14 cellular contexts compared by ENCODE assay signal in genomic region chr1:218439541-218440295, GRCh38.
DNase-seq lines count a peak whose midpoint lies in the region; ATAC-seq, FAIRE-seq and TF ChIP-seq lines count a peak whose summit lies in the region.
"Had no signal": no experiment of that assay in that cellular context is flagged by ENCODE, and none has a peak within 500 bp of the region (broad histone marks: within the 10 kb centered on the region; RNA-seq: fewer than 3 reads in every experiment).

No MANE protein-coding gene starts in this region.

- H3K27me3 Mint-ChIP-seq in naive thymus-derived CD8-positive, alpha-beta T cell = peaks cover 0 to 11% (median 5%) of the 10 kb centered on the region in 5 donors
- H3K27me3 Mint-ChIP-seq: central memory CD8-positive, alpha-beta T cell had no signal

- POLR2A ChIA-PET in naive thymus-derived CD8-positive, alpha-beta T cell (lab: Charles Lee) = no interaction called here

- intact Hi-C loops in head of caudate nucleus (cut with DNase I) = no loop called here

- no peak for FAIRE-seq in RCC 7860 (lab: Jason Lieb, UNC)
- FAIRE-seq in GM12891 (lab: Jason Lieb, UNC) = no peak
- FAIRE-seq: urothelium cell line had no signal

- no peak overlapping the region for H3K4me3 Mint-ChIP-seq in naive thymus-derived CD8-positive, alpha-beta T cell
- H3K4me3 Mint-ChIP-seq: activated CD4-positive, alpha-beta T cell treated with anti-CD3 and anti-CD28 coated beads for 36 hours; CD4-positive, alpha-beta memory T cell; central memory CD8-positive, alpha-beta T cell had no signal

- in situ Hi-C loops in G401 (cut with HindIII; ENCODE audit: low sequenced_read_pairs) = no loop called here

- H3K36me3 Mint-ChIP-seq in naive thymus-derived CD8-positive, alpha-beta T cell = no peaks in the 10 kb centered on the region
- H3K36me3 Mint-ChIP-seq: CD4-positive, alpha-beta memory T cell had no signal

- DNase-seq in G401 (ENCODE audit: low spot score) (peak; percentile 4), RCC 7860 (ENCODE audit: low spot score) (peak; percentile 25), head of caudate nucleus (peak in 27 of 42 donors; percentile 6 to 76 (median 35)), pons (ENCODE audit: low spot score) (peak; percentile 45), GM12891 (ENCODE audit: insufficient read length, low spot score) (no peak), NCI-H524 treated with DMSO at 0.1 percent for 48 hours (lab: John Stamatoyannopoulos, UW) (no peak)
- no peak for DNase-seq in naive thymus-derived CD8-positive, alpha-beta T cell
- DNase-seq: activated CD4-positive, alpha-beta T cell treated with anti-CD3 and anti-CD28 coated beads for 36 hours; CD4-positive, alpha-beta memory T cell; NCI-H748 treated with DMSO at 0.1 percent for 48 hours had no signal

- TF ChIP-seq POLR2A in GM12891 (IDR thresholded peaks at IDR 0.05; ENCODE audit: low read depth, low read length) = no peak

- no peaks in the 10 kb centered on the region for H3K9me3 Mint-ChIP-seq in naive thymus-derived CD8-positive, alpha-beta T cell
- H3K9me3 Mint-ChIP-seq: central memory CD8-positive, alpha-beta T cell had no signal

- H3K27ac Mint-ChIP-seq in naive thymus-derived CD8-positive, alpha-beta T cell = no peak overlapping the region
- H3K27ac Mint-ChIP-seq: activated CD4-positive, alpha-beta T cell treated with anti-CD3 and anti-CD28 coated beads for 36 hours; CD4-positive, alpha-beta memory T cell had no signal

- no peaks in the 10 kb centered on the region for H3K4me1 Mint-ChIP-seq in naive thymus-derived CD8-positive, alpha-beta T cell
- H3K4me1 Mint-ChIP-seq: activated CD4-positive, alpha-beta T cell treated with anti-CD3 and anti-CD28 coated beads for 36 hours; CD4-positive, alpha-beta memory T cell; central memory CD8-positive, alpha-beta T cell had no signal

- ATAC-seq in naive thymus-derived CD8-positive, alpha-beta T cell = no peak
- no peak for ATAC-seq in HG03378 (IDR thresholded peaks at IDR 0.05; ENCODE audit: unreplicated experiment)
- ATAC-seq: activated CD4-positive, alpha-beta T cell treated with anti-CD3 and anti-CD28 coated beads for 36 hours; HCT116 had no signal

TF ChIP-seq in GM12891, 5 proteins besides CTCF, POLR2A, EP300 and RAD21:
- TF ChIP-seq POLR2AphosphoS5 (IDR thresholded peaks at IDR 0.05; ENCODE audit: low read depth, low read length) = no peak
- no peak for TF ChIP-seq PAX5 (IDR thresholded peaks at IDR 0.05; ENCODE audit: insufficient read depth, low read length, severe bottlenecking)
- no peak for TF ChIP-seq SPI1 (IDR thresholded peaks at IDR 0.05; ENCODE audit: low read depth, low read length)
- TF ChIP-seq POU2F2 (IDR thresholded peaks at IDR 0.05; ENCODE audit: low read depth, low read length) = no peak
- TF ChIP-seq TAF1 (IDR thresholded peaks at IDR 0.05; ENCODE audit: low read depth, low read length) = no peak
TF ChIP-seq in GM12891: peak in this region for 0.

Comparison
In these comparisons a context has a peak if more than half of its experiments do, and no peak if none do; other contexts are left out.
1. DNase-seq: peak in G401 (single experiment), RCC 7860 (single experiment), head of caudate nucleus (27 of 42) and pons (single experiment); none in GM12891 (single experiment), naive thymus-derived CD8-positive, alpha-beta T cell (0 of 10) and NCI-H524 treated with DMSO at 0.1 percent for 48 hours (single experiment).